Comparison of ENCODE assay signal across 8 cellular contexts in the genomic region with DNA sequence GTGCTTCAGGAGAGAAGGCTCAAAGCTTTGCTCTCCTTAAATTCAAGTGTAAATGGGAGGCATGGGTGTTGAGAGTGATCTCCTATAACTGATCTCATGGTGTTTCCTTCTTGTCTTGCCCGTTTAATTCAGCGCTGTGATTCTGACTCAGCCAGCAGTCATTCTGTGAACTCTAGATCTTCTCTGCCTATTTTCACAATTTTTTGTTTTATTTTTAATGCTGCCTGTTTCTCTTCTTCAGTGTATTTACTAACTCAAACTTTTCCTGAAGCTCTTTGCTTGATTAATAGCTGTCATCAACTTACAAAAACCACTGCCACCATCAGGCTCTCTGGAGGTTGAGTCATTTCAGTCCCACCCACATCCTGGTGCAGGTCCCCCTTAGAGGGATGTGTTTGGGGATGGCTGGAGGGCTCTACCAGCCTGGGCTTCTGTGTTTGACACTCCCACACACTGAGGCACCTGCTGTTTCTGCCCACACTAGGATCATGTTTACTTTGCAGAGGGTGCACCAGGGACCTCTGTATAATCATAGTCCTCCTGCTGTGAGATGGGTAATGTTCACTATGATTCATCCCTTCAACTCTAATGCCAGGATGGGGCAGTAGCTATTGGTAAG.
DNase-seq lines count a peak whose midpoint lies in the region; ATAC-seq and TF ChIP-seq lines count a peak whose summit lies in the region.

No MANE protein-coding gene starts in this region.

- no peaks in the 10 kb centered on the region for H3K27me3 Mint-ChIP-seq in activated naive CD4-positive, alpha-beta T cell treated with anti-CD3 and anti-CD28 coated beads, Interleukin-2, amount 10 ng/mL, durations not matched to agents 7 days and 5 days
- H3K27me3 Mint-ChIP-seq in endothelial cell (ENCODE audit: unreplicated experiment), result no peaks in the 10 kb centered on the region

- H3K27me3 ChIP-seq in BE2C, result no peaks in the 10 kb centered on the region

- DNase-seq in BE2C (peak; percentile 79), GM19240 (ENCODE audit: insufficient read length, low spot score) (peak; percentile 59), RWPE1 (ENCODE audit: low spot score) (peak; percentile 42), NCI-H187 treated with DMSO at 0.1 percent for 48 hours (lab: John Stamatoyannopoulos, UW) (no peak), endothelial cell (ENCODE audit: low spot score) (no peak)
- DNase-seq in activated naive CD4-positive, alpha-beta T cell treated with anti-CD3 and anti-CD28 coated beads, Interleukin-2, amount 10 ng/mL, durations not matched to agents 7 days and 5 days, result peak; percentile 63
- peak in 3 of 4 experiments; percentile 16 to 47 (median 28) for DNase-seq in stimulated activated CD4-positive, alpha-beta T cell treated with anti-CD3 and anti-CD28 coated beads, Interleukin-1b, Interleukin-23, amount 100 ng/mL, for 24 hours (ENCODE audit: low read depth in 4 of 4, low spot score in 1 of 4)

- no peaks in the 10 kb centered on the region for H3K36me3 ChIP-seq in BE2C

- H3K27ac ChIP-seq in RWPE1, result no peak overlapping the region

- H3K4me3 Mint-ChIP-seq in activated naive CD4-positive, alpha-beta T cell treated with anti-CD3 and anti-CD28 coated beads, Interleukin-2, amount 10 ng/mL, durations not matched to agents 7 days and 5 days, result no peak overlapping the region
- no peak overlapping the region for H3K4me3 Mint-ChIP-seq in endothelial cell (ENCODE audit: unreplicated experiment)

- H3K4me3 ChIP-seq in BE2C (ENCODE audit: low read depth, low read length), result no peak overlapping the region

- CTCF ChIA-PET in RWPE1 (lab: Yijun Ruan, JAX), result no interaction called here
- CTCF ChIA-PET in activated naive CD4-positive, alpha-beta T cell treated with anti-CD3 and anti-CD28 coated beads, Interleukin-2, amount 10 ng/mL, durations not matched to agents 7 days and 5 days (lab: Charles Lee), result interaction anchor here (0.8 to 2.2 kb wide), 3 partner anchors 13 to 259 kb away, joined by 3 to 9 read pairs (median 3); no protein-coding TSS in a partner anchor

- H3K4me1 ChIP-seq in BE2C, result peaks cover 69% of the 10 kb centered on the region

- H3K36me3 Mint-ChIP-seq in activated naive CD4-positive, alpha-beta T cell treated with anti-CD3 and anti-CD28 coated beads, Interleukin-2, amount 10 ng/mL, durations not matched to agents 7 days and 5 days, result peaks cover 8% of the 10 kb centered on the region
- no peaks in the 10 kb centered on the region for H3K36me3 Mint-ChIP-seq in endothelial cell (ENCODE audit: low read depth, unreplicated experiment)

- peaks cover 2% of the 10 kb centered on the region for H3K9me3 Mint-ChIP-seq in activated naive CD4-positive, alpha-beta T cell treated with anti-CD3 and anti-CD28 coated beads, Interleukin-2, amount 10 ng/mL, durations not matched to agents 7 days and 5 days
- no peaks in the 10 kb centered on the region for H3K9me3 Mint-ChIP-seq in endothelial cell (ENCODE audit: unreplicated experiment)

- peak overlapping the region; percentile 42 for H3K27ac Mint-ChIP-seq in activated naive CD4-positive, alpha-beta T cell treated with anti-CD3 and anti-CD28 coated beads, Interleukin-2, amount 10 ng/mL, durations not matched to agents 7 days and 5 days
- H3K27ac Mint-ChIP-seq in endothelial cell (ENCODE audit: unreplicated experiment), result no peak overlapping the region

- no peak for TF ChIP-seq CTCF in BE2C (IDR thresholded peaks at IDR 0.05; ENCODE audit: low read depth, low read length)
- no peak for TF ChIP-seq CTCF in RWPE1 (conservative IDR thresholded peaks at IDR 0.05; ENCODE audit: low read depth)
- no peak for TF ChIP-seq CTCF in endothelial cell (IDR thresholded peaks at IDR 0.05; ENCODE audit: unreplicated experiment)

- POLR2A ChIA-PET in RWPE1 (lab: Yijun Ruan, JAX; ENCODE audit: low non-redundant PET), result no interaction called here

- ATAC-seq in HG03280 (IDR thresholded peaks at IDR 0.05; ENCODE audit: unreplicated experiment), result peak; percentile 72

- no peaks in the 10 kb centered on the region for H3K9me3 ChIP-seq in BE2C

- peaks cover 43% of the 10 kb centered on the region for H3K4me1 Mint-ChIP-seq in activated naive CD4-positive, alpha-beta T cell treated with anti-CD3 and anti-CD28 coated beads, Interleukin-2, amount 10 ng/mL, durations not matched to agents 7 days and 5 days
- peaks cover 8% of the 10 kb centered on the region for H3K4me1 Mint-ChIP-seq in endothelial cell (ENCODE audit: unreplicated experiment)

Comparison
In these comparisons a context has a peak if more than half of its experiments do, and no peak if none do; other contexts are left out.
1. DNase-seq: peak in BE2C (single experiment), GM19240 (single experiment), RWPE1 (single experiment), activated naive CD4-positive, alpha-beta T cell treated with anti-CD3 and anti-CD28 coated beads, Interleukin-2, amount 10 ng/mL, durations not matched to agents 7 days and 5 days (single experiment) and stimulated activated CD4-positive, alpha-beta T cell treated with anti-CD3 and anti-CD28 coated beads, Interleukin-1b, Interleukin-23, amount 100 ng/mL, for 24 hours (3 of 4); none in NCI-H187 treated with DMSO at 0.1 percent for 48 hours (single experiment) and endothelial cell (single experiment).